ENCODE assay signal across 11 cellular contexts in genomic region chr15:93031557-93032384, GRCh38. TPM values are rescaled to one million over a fixed set of nuclear protein-coding genes. Genes with fewer than 3 reads are reported as not detected.
DNase-seq lines count a peak whose midpoint lies in the region; ATAC-seq and TF ChIP-seq lines count a peak whose summit lies in the region.
"Not testable (repeated sequence)": the region's sequence is repeated elsewhere in the genome, so short reads cannot be mapped to it uniquely, and the experiment has no call there.
"Had no signal": no experiment of that assay in that cellular context is flagged by ENCODE, and none has a peak within 500 bp of the region (broad histone marks: within the 10 kb centered on the region; RNA-seq: fewer than 3 reads in every experiment).

No MANE protein-coding gene starts in this region.

- H3K4me1 Mint-ChIP-seq in Caco-2 (ENCODE audit: low read depth, unreplicated experiment) (peaks cover 18% of the 10 kb centered on the region), neural crest cell (peaks cover 56% of the 10 kb centered on the region)
- H3K4me1 Mint-ChIP-seq in activated CD4-positive, alpha-beta memory T cell treated with anti-CD3 and anti-CD28 coated beads for 36 hours (ENCODE audit: low read depth), result peaks cover 35% of the 10 kb centered on the region
- H3K4me1 Mint-ChIP-seq in activated T-helper 17 cell treated with anti-CD3 and anti-CD28 coated beads, Interleukin-2, amount 50 U/mL, for 72 hours, result peaks cover 19% of the 10 kb centered on the region

- ATAC-seq in activated T-helper 17 cell treated with anti-CD3 and anti-CD28 coated beads, Interleukin-2, amount 50 U/mL, for 72 hours (replicated peaks); right cardiac atrium; psoas muscle: not testable (repeated sequence)

- CTCF ChIA-PET in Caco-2 (lab: Charles Lee), result interaction anchor here (0.6 to 1.4 kb wide), 3 partner anchors 56 to 1088 kb away, joined by 3 to 4 read pairs (median 4); no protein-coding TSS in a partner anchor
- CTCF ChIA-PET in activated CD4-positive, alpha-beta memory T cell treated with anti-CD3 and anti-CD28 coated beads for 36 hours (lab: Charles Lee), result interaction anchor here (0.6 to 6.1 kb wide), 5 partner anchors 12 to 1088 kb away, joined by 3 to 56 read pairs (median 29); partner anchors contain the start of gene RGMA

- POLR2A ChIA-PET in Caco-2 (lab: Charles Lee); activated CD4-positive, alpha-beta memory T cell treated with anti-CD3 and anti-CD28 coated beads for 36 hours (lab: Charles Lee): not testable (repeated sequence)

- not testable (repeated sequence) for H3K27me3 Mint-ChIP-seq in Caco-2 (ENCODE audit: insufficient read depth, unreplicated experiment); activated CD4-positive, alpha-beta memory T cell treated with anti-CD3 and anti-CD28 coated beads for 36 hours; activated T-helper 17 cell treated with anti-CD3 and anti-CD28 coated beads, Interleukin-2, amount 50 U/mL, for 72 hours
- H3K27me3 Mint-ChIP-seq in neural crest cell (ENCODE audit: low read depth), result peaks cover 34% of the 10 kb centered on the region

- not testable (repeated sequence) for TF ChIP-seq POLR2A in breast epithelium (IDR thresholded peaks at IDR 0.05); testis (IDR thresholded peaks at IDR 0.05)

- TF ChIP-seq CTCF in Caco-2 (IDR thresholded peaks at IDR 0.05; ENCODE audit: insufficient read depth in 1 of 2, low read depth in 1 of 2, low read length in 1 of 2, severe bottlenecking in 1 of 2, unreplicated experiment in 1 of 2); breast epithelium (IDR thresholded peaks at IDR 0.05); neural crest cell (conservative IDR thresholded peaks at IDR 0.05); psoas muscle (IDR thresholded peaks at IDR 0.05); testis (IDR thresholded peaks at IDR 0.05): not testable (repeated sequence)

- not testable (repeated sequence) for H3K4me1 ChIP-seq in Caco-2, breast epithelium
- H3K4me1 ChIP-seq in right cardiac atrium (ENCODE audit: control insufficient read depth, insufficient read depth, low read length) (peaks cover 16% of the 10 kb centered on the region), psoas muscle (peaks cover 46% of the 10 kb centered on the region), testis (peaks cover 27% of the 10 kb centered on the region)

- intact Hi-C loops in Caco-2 (cut with micrococcal nuclease; ENCODE audit: unreplicated experiment), result loop anchor here (2.0 to 10.0 kb wide), 3 partner anchors 41 to 946 kb away; no protein-coding TSS in a partner anchor
- intact Hi-C loops in activated CD4-positive, alpha-beta memory T cell treated with anti-CD3 and anti-CD28 coated beads for 36 hours (cut with micrococcal nuclease), result loop anchor here (5.0 to 10.0 kb wide), 2 partner anchors 56 to 123 kb away; partner anchors contain the start of gene RGMA
- intact Hi-C loops in breast epithelium (cut with DNase I; ENCODE audit: low total_unique reads), result loop anchor here (10.0 kb wide), 1 partner anchor 1093 kb away; no protein-coding TSS in a partner anchor
- intact Hi-C loops in right cardiac atrium (cut with DNase I), result loop anchor here (5.0 to 10.0 kb wide), 3 partner anchors 943 to 1093 kb away; no protein-coding TSS in a partner anchor
- intact Hi-C loops in psoas muscle (cut with DNase I), result loop anchor here (2.0 to 10.0 kb wide), 9 partner anchors 53 to 1291 kb away; partner anchors contain the start of gene RGMA (in 1 of the 2)
- intact Hi-C loops in testis (cut with DNase I; ENCODE audit: low total_unique reads), result loop anchor here (10.0 kb wide), 2 partner anchors 943 to 1093 kb away; no protein-coding TSS in a partner anchor

- not testable (repeated sequence) for H3K27me3 ChIP-seq in Caco-2 (replicated peaks; ENCODE audit: control insufficient read depth, insufficient read depth, low read length); breast epithelium; right cardiac atrium (ENCODE audit: control insufficient read depth, insufficient read depth); psoas muscle (ENCODE audit: insufficient read depth in 3 of 3, low read length in 2 of 3); testis

- H3K27ac ChIP-seq in breast epithelium; right cardiac atrium (ENCODE audit: low read length); testis: not testable (repeated sequence)
- H3K27ac ChIP-seq in psoas muscle, result peak overlapping the region; percentile 90

- H3K4me3 ChIP-seq in Caco-2 (ENCODE audit: low read depth, low read length); breast epithelium; right cardiac atrium (ENCODE audit: low read length); psoas muscle: not testable (repeated sequence)
- H3K4me3 ChIP-seq in testis, result peak overlapping the region in 1 of 2 donors; percentile 32

- peak overlapping the region; percentile 37 for H3K27ac Mint-ChIP-seq in Caco-2 (ENCODE audit: unreplicated experiment)
- not testable (repeated sequence) for H3K27ac Mint-ChIP-seq in activated CD4-positive, alpha-beta memory T cell treated with anti-CD3 and anti-CD28 coated beads for 36 hours
- H3K27ac Mint-ChIP-seq in activated T-helper 17 cell treated with anti-CD3 and anti-CD28 coated beads, Interleukin-2, amount 50 U/mL, for 72 hours, result peak overlapping the region; percentile 73
- H3K27ac Mint-ChIP-seq in neural crest cell (ENCODE audit: unreplicated experiment), result peak overlapping the region; percentile 75

- H3K36me3 Mint-ChIP-seq in Caco-2 (ENCODE audit: insufficient read depth, unreplicated experiment), result peaks cover 58% of the 10 kb centered on the region
- not testable (repeated sequence) for H3K36me3 Mint-ChIP-seq in activated CD4-positive, alpha-beta memory T cell treated with anti-CD3 and anti-CD28 coated beads for 36 hours; activated T-helper 17 cell treated with anti-CD3 and anti-CD28 coated beads, Interleukin-2, amount 50 U/mL, for 72 hours (ENCODE audit: low read depth)
- H3K36me3 Mint-ChIP-seq in neural crest cell (ENCODE audit: low read depth), result peaks cover 19% of the 10 kb centered on the region

- not testable (repeated sequence) for H3K9me3 Mint-ChIP-seq in Caco-2 (ENCODE audit: unreplicated experiment); activated CD4-positive, alpha-beta memory T cell treated with anti-CD3 and anti-CD28 coated beads for 36 hours; activated T-helper 17 cell treated with anti-CD3 and anti-CD28 coated beads, Interleukin-2, amount 50 U/mL, for 72 hours; neural crest cell

- H3K4me3 Mint-ChIP-seq in Caco-2 (ENCODE audit: unreplicated experiment); activated CD4-positive, alpha-beta memory T cell treated with anti-CD3 and anti-CD28 coated beads for 36 hours; activated T-helper 17 cell treated with anti-CD3 and anti-CD28 coated beads, Interleukin-2, amount 50 U/mL, for 72 hours: not testable (repeated sequence)
- H3K4me3 Mint-ChIP-seq in neural crest cell, result peak overlapping the region; percentile 69

- not testable (repeated sequence) for H3K36me3 ChIP-seq in Caco-2 (ENCODE audit: control insufficient read depth, insufficient read depth, low read length); breast epithelium; psoas muscle (ENCODE audit: insufficient read depth in 1 of 2, low read depth in 1 of 2); testis (ENCODE audit: low read depth, missing control alignments)

- 94% methylated on average over 44 of the region's 44 CpGs for WGBS in right cardiac atrium
- WGBS in psoas muscle, 3 donors, result 95 to 97% (median 95%) methylated on average over 39 to 44 of the region's 44 CpGs
- 89 to 95% methylated on average over 24 to 43 of the region's 44 CpGs for WGBS in testis, 2 donors

- H3K9me3 ChIP-seq in Caco-2; breast epithelium; right cardiac atrium (ENCODE audit: control insufficient read depth, low read length); psoas muscle; testis: not testable (repeated sequence)

- DNase-seq in Caco-2, result peak in 1 of 2 experiments; percentile 17
- DNase-seq in activated CD4-positive, alpha-beta memory T cell treated with anti-CD3 and anti-CD28 coated beads for 36 hours, result peak; percentile 4
- peak; percentile 11 to 43 for DNase-seq in breast epithelium (ENCODE audit: low spot score in 2 of 2)
- DNase-seq in right cardiac atrium, result peak in 2 of 3 donors; percentile 58
- DNase-seq in neural crest cell (ENCODE audit: low read depth, low spot score), result not testable (repeated sequence)
- peak in 1 of 2 donors; percentile 48 for DNase-seq in psoas muscle
- DNase-seq in testis, result peak; percentile 14

- BruUV-seq in Caco-2 (replicated peaks; lab: Mats Ljungman, UMichigan), result not testable (repeated sequence)

RNA-seq across cellular contexts. Expression of gene RGMA, which starts 57.2 kb away (rescaled TPM):
- 4.4 and 4.5 TPM in 2 replicates for total RNA-seq in Caco-2 (2022)
- total RNA-seq in activated CD4-positive, alpha-beta memory T cell treated with anti-CD3 and anti-CD28 coated beads for 36 hours, result under 1 TPM; 0.12 to 0.21 TPM
- under 1 TPM; 0.15 to 0.26 TPM for total RNA-seq in activated T-helper 17 cell treated with anti-CD3 and anti-CD28 coated beads, Interleukin-2, amount 50 U/mL, for 72 hours
- 10 to 100 TPM in 2 of 3 donors, 1 to 10 TPM in 1; 9.7 to 17.7 (median 14.4) TPM for total RNA-seq in breast epithelium
- total RNA-seq in right cardiac atrium, result 10 to 100 TPM in 3 of 4 donors, 1 to 10 TPM in 1; 9.2 to 16.4 (median 12.8) TPM
- 10.8 TPM for polyA plus RNA-seq in right cardiac atrium
- 187 and 205 TPM in 2 replicates for total RNA-seq in neural crest cell
- 100 to 1,000 TPM in 2 of 4 donors, 10 to 100 TPM in 2; 45.8 to 217 (median 103) TPM for total RNA-seq in psoas muscle
- 100 to 1,000 TPM in 2 of 3 donors, 10 to 100 TPM in 1; 39.2 to 187 (median 129) TPM for polyA plus RNA-seq in psoas muscle
- 100 to 1,000 TPM in 1 of 2 donors, 10 to 100 TPM in 1; 65.4 to 120 TPM for total RNA-seq in testis
- 53.7 TPM for polyA plus RNA-seq in testis (ENCODE audit: insufficient read depth, low read depth, low replicate concordance)
- total RNA-seq: Daoy, HT1080 had no signal
- polyA plus RNA-seq: CD4-positive, CD25-positive, alpha-beta regulatory T cell had no signal
